Comparison of ENCODE assay signal across 23 cellular contexts in genomic region chr14:49160983-49161382, GRCh38.
"Had no signal": no experiment of that assay in that cellular context is flagged by ENCODE, and none has a peak within 500 bp of the region (broad histone marks: within the 10 kb centered on the region; RNA-seq: fewer than 3 reads in every experiment).

No MANE protein-coding gene starts in this region.

- DNase-seq: activated B cell treated with CpG ODN at 0.5 μM for 24 hours; activated CD4-positive, alpha-beta T cell treated with anti-CD3 and anti-CD28 coated beads for 1 hour; activated CD4-positive, alpha-beta T cell treated with anti-CD3 and anti-CD28 coated beads, Interleukin-2, amount 10 ng/mL, durations not matched to agents 24 days and 14 days; activated CD4-positive, alpha-beta T cell treated with anti-CD3 and anti-CD28 coated beads, Interleukin-2, amount 50 U/mL, for 48 hours; activated CD8-positive, alpha-beta memory T cell treated with anti-CD3 and anti-CD28 coated beads, Interleukin-2, amount 10 ng/mL, durations not matched to agents 7 days and 5 days; activated effector memory CD4-positive, alpha-beta T cell treated with Interleukin-2 at 50 U/mL for 16 hours; activated naive CD4-positive, alpha-beta T cell; activated T-cell treated with anti-CD3 and anti-CD28 coated beads, Interleukin-2, amount 50 U/mL, for 24 hours; aorta; caudate nucleus; KG1; MG63; NCI-H1105; NCI-H1436; NCI-H1930; NCI-H2171; NCI-H226; NCI-H526; NK-92 treated with Interleukin-12 subunit alpha and Interleukin-12 subunit beta, amount 100 ng/mL, for 24 hours; Peyer's patch; Right ventricle myocardium superior; SJCRH30 had no signal

- ATAC-seq: activated CD8-positive, alpha-beta memory T cell treated with anti-CD3 and anti-CD28 coated beads, Interleukin-2, amount 10 ng/mL, durations not matched to agents 7 days and 5 days had no signal

- H3K27me3 ChIP-seq: breast epithelium, MG63, Peyer's patch, SJCRH30 had no signal

- H3K36me3 ChIP-seq: breast epithelium, MG63, Peyer's patch, SJCRH30 had no signal

- H3K9me3 ChIP-seq: breast epithelium, MG63, Peyer's patch, SJCRH30 had no signal

- H3K4me1 ChIP-seq: breast epithelium, Peyer's patch, SJCRH30 had no signal

- H3K4me3 ChIP-seq: breast epithelium, MG63, Peyer's patch, SJCRH30 had no signal
